In genomic region chr4:94307231-94307840, GRCh38 we compare ENCODE assay signal across 1 cellular context.
TF ChIP-seq lines count a peak whose summit lies in the region.

No MANE protein-coding gene starts in this region.

TF ChIP-seq in HEK293, 187 proteins besides CTCF, POLR2A, EP300 and RAD21 (continued from another document):
- TF ChIP-seq PRDM1 (tag by site-specific recombination; IDR thresholded peaks at IDR 0.05) (0 out of 2 replicates have a peak, but pooled peaks have one; percentile 17), ZNF560 (tag by site-specific recombination; IDR thresholded peaks at IDR 0.05; ENCODE audit: borderline replicate concordance) (no peak), SP2 (tag by site-specific recombination; IDR thresholded peaks at IDR 0.05) (no peak), ZNF121 (tag by site-specific recombination; IDR thresholded peaks at IDR 0.05) (no peak), ZNF677 (tag by site-specific recombination; IDR thresholded peaks at IDR 0.05) (peak; percentile 63; the same call in 1 of the 2 replicates), ZNF660 (tag by site-specific recombination; IDR thresholded peaks at IDR 0.05) (no peak), ZNF623 (tag by site-specific recombination; IDR thresholded peaks at IDR 0.05) (no peak)
